17 cellular contexts compared by ENCODE assay signal in the genomic region with DNA sequence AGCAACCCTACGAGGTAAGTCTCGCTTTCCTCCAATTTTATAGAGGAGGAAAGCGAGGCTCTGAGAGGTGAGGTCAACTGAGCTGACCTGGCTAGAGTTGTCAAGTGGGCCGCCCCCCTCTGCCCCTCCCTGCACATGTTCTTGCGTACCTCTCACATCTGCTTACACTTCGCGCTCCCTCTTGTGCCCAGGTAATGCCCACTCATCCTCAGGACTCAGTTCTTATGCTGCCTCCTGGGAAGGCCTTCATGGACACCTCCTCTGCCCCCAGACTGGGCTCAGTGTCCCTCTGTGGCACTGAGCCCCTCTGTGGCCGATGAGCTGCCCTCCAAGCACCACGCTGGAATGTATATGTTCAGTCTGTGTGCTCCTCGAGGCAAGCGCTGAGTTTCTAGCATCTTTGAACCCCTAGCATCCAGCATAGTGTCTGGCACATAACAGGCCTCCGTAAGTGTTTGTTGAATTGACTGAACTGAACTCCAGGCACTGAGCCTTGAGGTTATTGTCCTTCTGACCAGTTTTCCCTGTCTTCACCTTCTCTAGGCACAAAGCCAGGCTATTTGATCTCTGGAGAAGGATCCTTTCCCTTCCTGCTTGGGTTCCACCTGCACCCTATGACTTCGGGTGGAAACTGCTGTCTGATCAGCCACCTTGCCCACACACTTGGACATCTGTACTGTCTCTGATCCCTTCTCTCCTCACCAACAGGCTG. TPM values are rescaled to one million over a fixed set of nuclear protein-coding genes. Genes with fewer than 3 reads are reported as not detected.
DNase-seq lines count a peak whose midpoint lies in the region; ATAC-seq and TF ChIP-seq lines count a peak whose summit lies in the region.
"Had no signal": no experiment of that assay in that cellular context is flagged by ENCODE, and none has a peak within 500 bp of the region (broad histone marks: within the 10 kb centered on the region; RNA-seq: fewer than 3 reads in every experiment).

No MANE protein-coding gene starts in this region.

- CTCF ChIA-PET in naive thymus-derived CD4-positive, alpha-beta T cell (lab: Charles Lee): no interaction called here

- no peak for TF ChIP-seq CTCF in right atrium auricular region (IDR thresholded peaks at IDR 0.05)
- no peak for TF ChIP-seq CTCF in brain (conservative IDR thresholded peaks at IDR 0.05)
- TF ChIP-seq CTCF in nephron (IDR thresholded peaks at IDR 0.05; ENCODE audit: unreplicated experiment in 3 of 3): no peak

- ATAC-seq in HG03354 (IDR thresholded peaks at IDR 0.05; ENCODE audit: poor library complexity, severe bottlenecking, unreplicated experiment): no peak
- ATAC-seq in GM21723 (IDR thresholded peaks at IDR 0.05; ENCODE audit: unreplicated experiment): no peak
- no peak for ATAC-seq in naive thymus-derived CD4-positive, alpha-beta T cell
- ATAC-seq: stimulated activated naive B cell treated with anti-CD40 and anti-IgM and Interleukin-4, amounts not matched to agents 10 μg/mL and 1 μg/mL and 100 μg/mL, for 72 hours had no signal

- H3K27ac Mint-ChIP-seq in brain (peak overlapping the region in 4 of 5 experiments; percentile 29 to 71 (median 40)), nephron (peak overlapping the region; percentile 76 to 81 (median 77))
- peak overlapping the region in 4 of 9 donors; percentile 3 to 66 (median 30) for H3K27ac Mint-ChIP-seq in naive thymus-derived CD4-positive, alpha-beta T cell
- H3K27ac Mint-ChIP-seq: activated CD4-positive, alpha-beta memory T cell treated with anti-CD3 and anti-CD28 coated beads for 36 hours; activated T-helper 2 cell treated with anti-CD3 and anti-CD28 coated beads, Interferon-gamma antibody, Interleukin-2, Interleukin-4, amounts not matched to agents 10 μg/mL and 5 μg/mL and 100 μg/mL, durations not matched to agents 14 hours and 24 hours and 36 hours; stimulated activated naive B cell treated with anti-CD40 and anti-IgM and Interleukin-4, amounts not matched to agents 10 μg/mL and 1 μg/mL and 100 μg/mL, for 72 hours had no signal

- no peaks in the 10 kb centered on the region for H3K4me1 ChIP-seq in right atrium auricular region
- no peaks in the 10 kb centered on the region for H3K4me1 ChIP-seq in naive thymus-derived CD4-positive, alpha-beta T cell (ENCODE audit: control insufficient read depth in 2 of 2, insufficient read depth in 2 of 2, low read length in 2 of 2)

- H3K36me3 Mint-ChIP-seq in brain (peaks cover 20% of the 10 kb centered on the region), nephron (ENCODE audit: low read depth) (peaks cover 42% of the 10 kb centered on the region)
- peaks cover 7 to 25% (median 10%) of the 10 kb centered on the region in 5 donors for H3K36me3 Mint-ChIP-seq in naive thymus-derived CD4-positive, alpha-beta T cell

- intact Hi-C loops in cardiac septum (cut with DNase I): no loop called here
- intact Hi-C loops in naive thymus-derived CD4-positive, alpha-beta T cell (cut with micrococcal nuclease): no loop called here

- H3K4me3 ChIP-seq in right atrium auricular region: no peak overlapping the region
- no peak overlapping the region for H3K4me3 ChIP-seq in naive thymus-derived CD4-positive, alpha-beta T cell (ENCODE audit: low read length)
- H3K4me3 ChIP-seq: coronary artery, skin epidermis had no signal

- H3K36me3 ChIP-seq in right atrium auricular region: peaks cover 35% of the 10 kb centered on the region
- peaks cover 0 to 57% (median 5%) of the 10 kb centered on the region in 3 experiments for H3K36me3 ChIP-seq in naive thymus-derived CD4-positive, alpha-beta T cell (ENCODE audit: control insufficient read depth in 2 of 3, insufficient read depth in 3 of 3, low read length in 3 of 3)

- peaks cover 8% of the 10 kb centered on the region for H3K4me1 Mint-ChIP-seq in brain
- H3K4me1 Mint-ChIP-seq in nephron: peaks cover 17% of the 10 kb centered on the region
- peaks cover 4 to 12% (median 10%) of the 10 kb centered on the region in 7 donors for H3K4me1 Mint-ChIP-seq in naive thymus-derived CD4-positive, alpha-beta T cell

- no peaks in the 10 kb centered on the region for H3K9me3 ChIP-seq in right atrium auricular region
- H3K9me3 ChIP-seq in naive thymus-derived CD4-positive, alpha-beta T cell (ENCODE audit: control insufficient read depth in 2 of 3, low read length in 3 of 3): no peaks in the 10 kb centered on the region

- H3K27me3 Mint-ChIP-seq in brain: no peaks in the 10 kb centered on the region
- no peaks in the 10 kb centered on the region for H3K27me3 Mint-ChIP-seq in nephron (ENCODE audit: low read depth)
- no peaks in the 10 kb centered on the region for H3K27me3 Mint-ChIP-seq in naive thymus-derived CD4-positive, alpha-beta T cell
- H3K27me3 Mint-ChIP-seq: activated CD4-positive, alpha-beta memory T cell treated with anti-CD3 and anti-CD28 coated beads for 36 hours; stimulated activated naive B cell treated with anti-CD40 and anti-IgM and Interleukin-4, amounts not matched to agents 10 μg/mL and 1 μg/mL and 100 μg/mL, for 72 hours had no signal

- POLR2A ChIA-PET in naive thymus-derived CD4-positive, alpha-beta T cell (lab: Charles Lee): no interaction called here

- peak overlapping the region; percentile 11 to 39 for H3K27ac ChIP-seq in right atrium auricular region
- H3K27ac ChIP-seq in naive thymus-derived CD4-positive, alpha-beta T cell (ENCODE audit: low read depth, low read length): no peak overlapping the region

- H3K27me3 ChIP-seq in right atrium auricular region: no peaks in the 10 kb centered on the region
- H3K27me3 ChIP-seq in naive thymus-derived CD4-positive, alpha-beta T cell (ENCODE audit: control insufficient read depth in 2 of 2, insufficient read depth in 2 of 2, low read length in 2 of 2): no peaks in the 10 kb centered on the region

- H3K4me3 Mint-ChIP-seq in brain (no peak overlapping the region), nephron (no peak overlapping the region)
- no peak overlapping the region for H3K4me3 Mint-ChIP-seq in naive thymus-derived CD4-positive, alpha-beta T cell
- H3K4me3 Mint-ChIP-seq: activated CD4-positive, alpha-beta memory T cell treated with anti-CD3 and anti-CD28 coated beads for 36 hours; stimulated activated naive B cell treated with anti-CD40 and anti-IgM and Interleukin-4, amounts not matched to agents 10 μg/mL and 1 μg/mL and 100 μg/mL, for 72 hours had no signal

- no peaks in the 10 kb centered on the region for H3K9me3 Mint-ChIP-seq in brain
- H3K9me3 Mint-ChIP-seq in nephron: no peaks in the 10 kb centered on the region
- no peaks in the 10 kb centered on the region for H3K9me3 Mint-ChIP-seq in naive thymus-derived CD4-positive, alpha-beta T cell
- H3K9me3 Mint-ChIP-seq: activated CD4-positive, alpha-beta memory T cell treated with anti-CD3 and anti-CD28 coated beads for 36 hours; activated T-helper 2 cell treated with anti-CD3 and anti-CD28 coated beads, Interferon-gamma antibody, Interleukin-2, Interleukin-4, amounts not matched to agents 10 μg/mL and 5 μg/mL and 100 μg/mL, durations not matched to agents 14 hours and 24 hours and 36 hours; stimulated activated naive B cell treated with anti-CD40 and anti-IgM and Interleukin-4, amounts not matched to agents 10 μg/mL and 1 μg/mL and 100 μg/mL, for 72 hours had no signal

- DNase-seq in right atrium auricular region (ENCODE audit: low spot score) (peak; percentile 51), cardiac septum (ENCODE audit: low spot score) (no peak), NCI-H187 (lab: John Stamatoyannopoulos, UW) (no peak)
- DNase-seq in naive thymus-derived CD4-positive, alpha-beta T cell: no peak
- DNase-seq: activated CD4-positive, alpha-beta memory T cell treated with anti-CD3 and anti-CD28 coated beads for 36 hours; GF-D8; kidney glomerular epithelial cell; NCI-H1092; SHP77 treated with DMSO at 0.1 percent for 48 hours; stimulated activated naive B cell treated with anti-CD40 and anti-IgM and Interleukin-4, amounts not matched to agents 10 μg/mL and 1 μg/mL and 100 μg/mL, for 72 hours had no signal

RNA-seq across cellular contexts. Expression of gene MOV10, which starts 13.5 kb away (rescaled TPM):
- 10 to 100 TPM; 10.5 to 11.4 TPM for total RNA-seq in right atrium auricular region
- 18.3 TPM for total RNA-seq in cardiac septum
- 25.7 TPM for polyA plus RNA-seq in brain (ENCODE audit: insufficient read depth, low read depth, low replicate concordance)
- total RNA-seq in naive thymus-derived CD4-positive, alpha-beta T cell: 100 to 1,000 TPM in 1 of 5 experiments, 10 to 100 TPM in 4; 85.5 to 126 (median 90.1) TPM
- polyA plus RNA-seq in naive thymus-derived CD4-positive, alpha-beta T cell: 10 to 100 TPM; 26.1 to 55.9 TPM

RNA-seq across cellular contexts. Expression of gene RHOC, which starts 19.0 kb away (rescaled TPM):
- total RNA-seq in right atrium auricular region (100 to 1,000 TPM; 190 to 330 TPM), cardiac septum (270 TPM)
- polyA plus RNA-seq in brain (ENCODE audit: insufficient read depth, low read depth, low replicate concordance): 132 TPM
- 10 to 100 TPM in 3 of 5 experiments, under 1 TPM in 2; 0.57 to 89.1 (median 18.7) TPM for total RNA-seq in naive thymus-derived CD4-positive, alpha-beta T cell
- polyA plus RNA-seq in naive thymus-derived CD4-positive, alpha-beta T cell: 1 to 10 TPM; 2.6 to 4.2 TPM

RNA-seq across cellular contexts. Expression of gene PPM1J, which starts 27.2 kb away (rescaled TPM):
- total RNA-seq in right atrium auricular region (1 to 10 TPM; 5.5 to 7.9 TPM), cardiac septum (10.7 TPM)
- 1.6 TPM for polyA plus RNA-seq in brain (ENCODE audit: insufficient read depth, low read depth, low replicate concordance)
- 1 to 10 TPM in 1 of 5 experiments, under 1 TPM in 2, not detected in 2; 0.46 to 1.6 (median 0.50) TPM for total RNA-seq in naive thymus-derived CD4-positive, alpha-beta T cell
- polyA plus RNA-seq in naive thymus-derived CD4-positive, alpha-beta T cell: not detected
